Comparison of ENCODE assay signal across 1 cellular context in the genomic region with DNA sequence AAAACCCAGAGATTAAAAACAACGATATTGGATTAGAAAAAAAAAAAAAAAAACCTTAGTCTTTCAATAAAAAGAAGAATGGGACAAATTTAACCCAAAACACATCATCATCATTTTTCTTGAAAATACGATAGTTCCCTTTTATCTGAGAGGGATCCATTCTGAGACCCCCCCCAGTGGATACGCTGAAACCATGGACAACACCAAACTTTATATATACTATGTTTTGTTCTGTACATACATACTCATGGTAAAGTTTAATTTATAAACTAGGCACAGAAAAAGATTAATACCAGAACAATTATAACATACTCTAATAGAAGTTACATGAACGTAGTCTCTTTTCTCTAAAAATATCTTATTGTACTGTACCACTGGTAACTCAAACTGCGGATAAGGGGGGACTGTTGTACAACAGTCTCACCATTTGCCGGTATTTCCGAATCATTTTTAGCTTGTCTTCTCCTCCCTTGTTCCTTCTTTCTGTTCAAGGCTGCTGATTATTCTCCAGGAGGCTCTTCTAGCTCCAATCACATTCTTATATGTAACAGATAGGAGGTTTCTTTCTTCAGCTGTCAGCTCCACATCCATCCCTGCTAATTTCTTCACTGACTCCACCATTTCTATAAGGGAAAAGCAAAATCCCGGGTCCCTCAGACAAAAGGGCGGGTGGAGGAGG.
TF ChIP-seq lines count a peak whose summit lies in the region.

No MANE protein-coding gene starts in this region.

TF ChIP-seq in K562, 482 proteins besides CTCF, POLR2A, EP300 and RAD21 (continued from another document):
- TF ChIP-seq, protein P1, sequence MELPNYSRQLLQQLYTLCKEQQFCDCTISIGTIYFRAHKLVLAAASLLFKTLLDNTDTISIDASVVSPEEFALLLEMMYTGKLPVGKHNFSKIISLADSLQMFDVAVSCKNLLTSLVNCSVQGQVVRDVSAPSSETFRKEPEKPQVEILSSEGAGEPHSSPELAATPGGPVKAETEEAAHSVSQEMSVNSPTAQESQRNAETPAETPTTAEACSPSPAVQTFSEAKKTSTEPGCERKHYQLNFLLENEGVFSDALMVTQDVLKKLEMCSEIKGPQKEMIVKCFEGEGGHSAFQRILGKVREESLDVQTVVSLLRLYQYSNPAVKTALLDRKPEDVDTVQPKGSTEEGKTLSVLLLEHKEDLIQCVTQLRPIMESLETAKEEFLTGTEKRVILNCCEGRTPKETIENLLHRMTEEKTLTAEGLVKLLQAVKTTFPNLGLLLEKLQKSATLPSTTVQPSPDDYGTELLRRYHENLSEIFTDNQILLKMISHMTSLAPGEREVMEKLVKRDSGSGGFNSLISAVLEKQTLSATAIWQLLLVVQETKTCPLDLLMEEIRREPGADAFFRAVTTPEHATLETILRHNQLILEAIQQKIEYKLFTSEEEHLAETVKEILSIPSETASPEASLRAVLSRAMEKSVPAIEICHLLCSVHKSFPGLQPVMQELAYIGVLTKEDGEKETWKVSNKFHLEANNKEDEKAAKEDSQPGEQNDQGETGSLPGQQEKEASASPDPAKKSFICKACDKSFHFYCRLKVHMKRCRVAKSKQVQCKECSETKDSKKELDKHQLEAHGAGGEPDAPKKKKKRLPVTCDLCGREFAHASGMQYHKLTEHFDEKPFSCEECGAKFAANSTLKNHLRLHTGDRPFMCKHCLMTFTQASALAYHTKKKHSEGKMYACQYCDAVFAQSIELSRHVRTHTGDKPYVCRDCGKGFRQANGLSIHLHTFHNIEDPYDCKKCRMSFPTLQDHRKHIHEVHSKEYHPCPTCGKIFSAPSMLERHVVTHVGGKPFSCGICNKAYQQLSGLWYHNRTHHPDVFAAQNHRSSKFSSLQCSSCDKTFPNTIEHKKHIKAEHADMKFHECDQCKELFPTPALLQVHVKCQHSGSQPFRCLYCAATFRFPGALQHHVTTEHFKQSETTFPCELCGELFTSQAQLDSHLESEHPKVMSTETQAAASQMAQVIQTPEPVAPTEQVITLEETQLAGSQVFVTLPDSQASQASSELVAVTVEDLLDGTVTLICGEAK (IDR thresholded peaks at IDR 0.05) = peak; percentile 67
- TF ChIP-seq, protein P1 (CRISPR knock-in tag; IDR thresholded peaks at IDR 0.05) = no peak
